17 cellular contexts compared by ENCODE assay signal in the genomic region with DNA sequence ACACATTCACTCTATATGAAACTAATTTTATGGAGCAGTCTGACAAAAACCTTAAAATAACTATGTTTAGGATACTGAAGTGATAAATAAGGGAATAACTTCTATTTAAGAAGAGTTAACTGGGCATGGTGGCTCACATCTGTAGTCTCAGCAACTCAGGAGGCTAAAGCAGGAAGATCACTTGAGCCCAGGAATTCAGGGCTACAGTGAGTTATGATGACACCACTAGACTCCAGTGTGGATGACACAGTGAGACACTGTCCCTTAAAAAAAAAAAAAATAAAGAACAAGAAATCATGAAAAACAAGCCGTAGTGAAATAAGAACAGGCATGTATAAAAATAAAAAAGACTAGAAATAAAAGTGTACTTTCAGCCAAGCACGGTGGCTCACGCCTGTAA.
"Had no signal": no experiment of that assay in that cellular context is flagged by ENCODE, and none has a peak within 500 bp of the region (broad histone marks: within the 10 kb centered on the region; RNA-seq: fewer than 3 reads in every experiment).

No MANE protein-coding gene starts in this region.

- ATAC-seq: effector memory CD8-positive, alpha-beta T cell; natural killer cell treated with Interleukin-12 subunit alpha and Interleukin-12 subunit beta and Interleukin-15 and Interleukin-18, amount 100 ng/mL, for 72 hours; SK-N-SH treated with all-trans-retinoic acid at 6 μM for 48 hours; stimulated activated effector memory CD8-positive, alpha-beta T cell treated with anti-CD3 and anti-CD28 coated beads, Interleukin-12 subunit alpha, Interleukin-12 subunit beta, amount 100 ng/mL, for 72 hours had no signal

- DNase-seq: activated CD4-positive, CD25-positive, alpha-beta regulatory T cell treated with anti-CD3 and anti-CD28 coated beads, Interleukin-2, amount 50 U/mL, for 72 hours; activated naive CD4-positive, alpha-beta T cell; activated naive CD8-positive, alpha-beta T cell treated with anti-CD3 and anti-CD28 coated beads, Interleukin-2, amount 10 ng/mL, durations not matched to agents 7 days and 5 days; activated T-cell treated with anti-CD3 and anti-CD28 coated beads for 4 hours; dermis blood vessel endothelial cell; effector memory CD8-positive, alpha-beta T cell; hippocampal formation; kidney; mesenchymal stem cell; occipital lobe; stimulated activated CD4-positive, alpha-beta T cell treated with anti-CD3 and anti-CD28 coated beads, Interleukin-12 subunit alpha, Interleukin-12 subunit beta, amount 100 ng/mL, for 4 hours; stimulated activated CD4-positive, alpha-beta T cell treated with anti-CD3 and anti-CD28 coated beads, Interleukin-2, amount 100 ng/mL, for 24 hours; T-helper 1 cell; T1000 had no signal
